Comparison of ENCODE assay signal across 8 cellular contexts in genomic region chr7:95527033-95527775, GRCh38. TPM values are rescaled to one million over a fixed set of nuclear protein-coding genes. Genes with fewer than 3 reads are reported as not detected.
DNase-seq lines count a peak whose midpoint lies in the region; TF ChIP-seq lines count a peak whose summit lies in the region.

No MANE protein-coding gene starts in this region.

- H3K9me2 ChIP-seq in OCI-LY7 (ENCODE audit: insufficient read depth, low read length): no peaks in the 10 kb centered on the region

- no peak overlapping the region for H3K4me2 ChIP-seq in OCI-LY7 (ENCODE audit: low read length)

- DNase-seq in COR-L47 (lab: John Stamatoyannopoulos, UW) (peak; percentile 34), GM19240 (ENCODE audit: insufficient read length, low spot score) (peak; percentile 30), OCI-LY7 (ENCODE audit: low spot score) (peak; percentile 49), dermis microvascular lymphatic vessel endothelial cell (ENCODE audit: low read depth in 2 of 2) (peak; percentile 30 to 62), lower leg skin (ENCODE audit: low spot score in 2 of 2) (peak; percentile 53 to 85), type B pancreatic cell (ENCODE audit: extremely low spot score, unreplicated experiment) (no peak), activated gamma-delta T cell treated with Interleukin-2 at 50 U/mL for 16 hours (no peak)

- H3K36me3 Mint-ChIP-seq in type B pancreatic cell: no peaks in the 10 kb centered on the region

- H3K4me3 Mint-ChIP-seq in type B pancreatic cell: no peak overlapping the region

- no peak overlapping the region for H2AFZ ChIP-seq in OCI-LY7 (ENCODE audit: low read length)

- POLR2A ChIA-PET in OCI-LY7 (lab: Charles Lee): interaction anchor here (1.5 kb wide), 1 partner anchor 160 kb away, joined by 4 read pairs; no protein-coding TSS in a partner anchor

- H3K4me3 ChIP-seq in OCI-LY7 (ENCODE audit: low read depth, low read length, poor library complexity, severe bottlenecking) (no peak overlapping the region), lower leg skin (ENCODE audit: low read depth, poor library complexity, severe bottlenecking) (no peak overlapping the region)

- H4K20me1 ChIP-seq in OCI-LY7 (ENCODE audit: insufficient read depth, low read length): no peaks in the 10 kb centered on the region

- TF ChIP-seq EP300 in Ishikawa (IDR thresholded peaks at IDR 0.05; ENCODE audit: borderline replicate concordance): no peak

- no peaks in the 10 kb centered on the region for H3K4me1 ChIP-seq in OCI-LY7 (ENCODE audit: insufficient read depth, low read length, poor library complexity, severe bottlenecking)

- TF ChIP-seq CTCF in OCI-LY7 (conservative IDR thresholded peaks at IDR 0.05; ENCODE audit: low read length) (peak; percentile 90), lower leg skin (IDR thresholded peaks at IDR 0.05) (peak in 1 of 3 donors; percentile 66), type B pancreatic cell (conservative IDR thresholded peaks at IDR 0.05) (peak; percentile 91)

- H3K9me3 ChIP-seq in OCI-LY7 (ENCODE audit: low read length): no peaks in the 10 kb centered on the region

- H3K27ac ChIP-seq in OCI-LY7 (ENCODE audit: low read depth, low read length, poor library complexity, severe bottlenecking): no peak overlapping the region

- H3K27ac Mint-ChIP-seq in type B pancreatic cell: peak overlapping the region; percentile 40

- no TSS peak for BruUV-seq in OCI-LY7 (replicated peaks; lab: Mats Ljungman, UMichigan)

- H3K4me1 Mint-ChIP-seq in type B pancreatic cell (ENCODE audit: unreplicated experiment): peaks cover 18% of the 10 kb centered on the region

- peak; percentile 97 for TF ChIP-seq RAD21 in Ishikawa (IDR thresholded peaks at IDR 0.05; ENCODE audit: low read depth)

- WGBS in lower leg skin, 2 donors: 16 to 19% methylated on average over 5 of the region's 5 CpGs

- CTCF ChIA-PET in OCI-LY7 (lab: Charles Lee; ENCODE audit: unreplicated experiment): no interaction called here

- TF ChIP-seq POLR2A in lower leg skin (IDR thresholded peaks at IDR 0.05): no peak

- peaks cover 17% of the 10 kb centered on the region for H3K27me3 Mint-ChIP-seq in type B pancreatic cell

- H3K79me2 ChIP-seq in OCI-LY7 (ENCODE audit: insufficient read depth, low read depth, low read length): no peaks in the 10 kb centered on the region

- no peaks in the 10 kb centered on the region for H3K36me3 ChIP-seq in OCI-LY7 (ENCODE audit: insufficient read depth, low read length)

- intact Hi-C loops in OCI-LY7 (cut with micrococcal nuclease; ENCODE audit: unreplicated experiment) (loop anchor here (1.0 to 5.0 kb wide), 2 partner anchors 163 to 345 kb away; no protein-coding TSS in a partner anchor), lower leg skin (cut with DNase I; ENCODE audit: low total_unique reads) (loop anchor here (5.0 to 10.0 kb wide), 2 partner anchors 160 to 928 kb away; no protein-coding TSS in a partner anchor)

- no peaks in the 10 kb centered on the region for H3K9me3 Mint-ChIP-seq in type B pancreatic cell

TF ChIP-seq in Ishikawa, 13 proteins besides CTCF, POLR2A, EP300 and RAD21:
- no peak for TF ChIP-seq CREB1 (IDR thresholded peaks at IDR 0.05; ENCODE audit: low read depth)
- no peak for TF ChIP-seq TEAD4 (IDR thresholded peaks at IDR 0.05)
- no peak for TF ChIP-seq EGR1 (IDR thresholded peaks at IDR 0.05)
- no peak for TF ChIP-seq TAF1 (IDR thresholded peaks at IDR 0.05; ENCODE audit: low read depth)
- TF ChIP-seq USF1 (IDR thresholded peaks at IDR 0.05): no peak
- TF ChIP-seq NFIC (IDR thresholded peaks at IDR 0.05): no peak
- TF ChIP-seq, protein P1, sequence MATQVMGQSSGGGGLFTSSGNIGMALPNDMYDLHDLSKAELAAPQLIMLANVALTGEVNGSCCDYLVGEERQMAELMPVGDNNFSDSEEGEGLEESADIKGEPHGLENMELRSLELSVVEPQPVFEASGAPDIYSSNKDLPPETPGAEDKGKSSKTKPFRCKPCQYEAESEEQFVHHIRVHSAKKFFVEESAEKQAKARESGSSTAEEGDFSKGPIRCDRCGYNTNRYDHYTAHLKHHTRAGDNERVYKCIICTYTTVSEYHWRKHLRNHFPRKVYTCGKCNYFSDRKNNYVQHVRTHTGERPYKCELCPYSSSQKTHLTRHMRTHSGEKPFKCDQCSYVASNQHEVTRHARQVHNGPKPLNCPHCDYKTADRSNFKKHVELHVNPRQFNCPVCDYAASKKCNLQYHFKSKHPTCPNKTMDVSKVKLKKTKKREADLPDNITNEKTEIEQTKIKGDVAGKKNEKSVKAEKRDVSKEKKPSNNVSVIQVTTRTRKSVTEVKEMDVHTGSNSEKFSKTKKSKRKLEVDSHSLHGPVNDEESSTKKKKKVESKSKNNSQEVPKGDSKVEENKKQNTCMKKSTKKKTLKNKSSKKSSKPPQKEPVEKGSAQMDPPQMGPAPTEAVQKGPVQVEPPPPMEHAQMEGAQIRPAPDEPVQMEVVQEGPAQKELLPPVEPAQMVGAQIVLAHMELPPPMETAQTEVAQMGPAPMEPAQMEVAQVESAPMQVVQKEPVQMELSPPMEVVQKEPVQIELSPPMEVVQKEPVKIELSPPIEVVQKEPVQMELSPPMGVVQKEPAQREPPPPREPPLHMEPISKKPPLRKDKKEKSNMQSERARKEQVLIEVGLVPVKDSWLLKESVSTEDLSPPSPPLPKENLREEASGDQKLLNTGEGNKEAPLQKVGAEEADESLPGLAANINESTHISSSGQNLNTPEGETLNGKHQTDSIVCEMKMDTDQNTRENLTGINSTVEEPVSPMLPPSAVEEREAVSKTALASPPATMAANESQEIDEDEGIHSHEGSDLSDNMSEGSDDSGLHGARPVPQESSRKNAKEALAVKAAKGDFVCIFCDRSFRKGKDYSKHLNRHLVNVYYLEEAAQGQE (IDR thresholded peaks at IDR 0.05; ENCODE audit: low read depth): no peak
- no peak for TF ChIP-seq TCF12 (IDR thresholded peaks at IDR 0.05; ENCODE audit: low read depth)

RNA-seq across cellular contexts. Expression of gene ASB4, which starts 41.5 kb away (rescaled TPM):
- not detected in 2 replicates for total RNA-seq in OCI-LY7 (2014; rRNA removed; shearing (Covaris generic))
- not detected in 2 replicates for total RNA-seq in OCI-LY7 (2022)
- not detected in 2 replicates for total RNA-seq in dermis microvascular lymphatic vessel endothelial cell
- total RNA-seq in lower leg skin: under 1 TPM in 2 of 4 donors, not detected in 2; 0.34 to 0.45 TPM
- 0.07 and 0.31 TPM in 2 replicates for total RNA-seq in type B pancreatic cell (ENCODE audit: low replicate concordance)

Comparison
In these comparisons a context has a peak if more than half of its experiments do, and no peak if none do; other contexts are left out.
1. DNase-seq: peak in COR-L47 (single experiment), GM19240 (single experiment), OCI-LY7 (single experiment), dermis microvascular lymphatic vessel endothelial cell (2 of 2) and lower leg skin (2 of 2); none in type B pancreatic cell (single experiment) and activated gamma-delta T cell treated with Interleukin-2 at 50 U/mL for 16 hours (single experiment).